Comparison of ENCODE assay signal across 14 cellular contexts in genomic region chr22:38737302-38738060, GRCh38. TPM values are rescaled to one million over a fixed set of nuclear protein-coding genes. Genes with fewer than 3 reads are reported as not detected.
DNase-seq lines count a peak whose midpoint lies in the region; ATAC-seq, FAIRE-seq and TF ChIP-seq lines count a peak whose summit lies in the region.
"Had no signal": no experiment of that assay in that cellular context is flagged by ENCODE, and none has a peak within 500 bp of the region (broad histone marks: within the 10 kb centered on the region; RNA-seq: fewer than 3 reads in every experiment).

No MANE protein-coding gene starts in this region.

- POLR2A ChIA-PET in activated CD4-positive, alpha-beta T cell treated with anti-CD3 and anti-CD28 coated beads, Interleukin-2, amount 10 ng/mL, durations not matched to agents 7 days and 5 days (lab: Charles Lee) = no interaction called here
- POLR2A ChIA-PET in H1 (lab: Charles Lee; ENCODE audit: partially characterized antibody) = interaction anchor here (0.7 to 13.2 kb wide), 5 partner anchors 11 to 114 kb away, joined by 3 to 112 read pairs (median 3); no protein-coding TSS in a partner anchor

- H3K79me1 ChIP-seq in H1 (ENCODE audit: low read depth, low read length) = no peaks in the 10 kb centered on the region

- CTCF ChIA-PET in activated CD4-positive, alpha-beta T cell treated with anti-CD3 and anti-CD28 coated beads, Interleukin-2, amount 10 ng/mL, durations not matched to agents 7 days and 5 days (lab: Charles Lee) = interaction anchor here (0.6 to 1.4 kb wide), 3 partner anchors 11 to 714 kb away, joined by 3 read pairs; partner anchors contain the start of gene GTPBP1
- CTCF ChIA-PET in H1 (lab: Charles Lee; ENCODE audit: partially characterized antibody) = interaction anchor here (8.0 to 11.1 kb wide), 3 partner anchors 11 to 27 kb away, joined by 95 to 124 read pairs (median 116); no protein-coding TSS in a partner anchor

- H3K4me1 ChIP-seq in RWPE2 (ENCODE audit: insufficient read depth, poor library complexity, severe bottlenecking) = no peaks in the 10 kb centered on the region
- no peaks in the 10 kb centered on the region for H3K4me1 ChIP-seq in H1 (replicated peaks in 1 of 4; ENCODE audit: control insufficient read depth in 3 of 4, insufficient read depth in 4 of 4, low read length in 3 of 4)

- DNase-seq in activated CD4-positive, alpha-beta T cell treated with anti-CD3 and anti-CD28 coated beads, Interleukin-2, amount 10 ng/mL, durations not matched to agents 7 days and 5 days = no peak
- DNase-seq in activated CD4-positive, alpha-beta T cell treated with anti-CD3 and anti-CD28 coated beads, Interleukin-2, amount 50 U/mL, for 4 hours = no peak
- DNase-seq in RWPE2 (ENCODE audit: low spot score) (no peak), H1 (ENCODE audit: low read depth in 1 of 2, low spot score in 2 of 2) (no peak), osteocyte (ENCODE audit: extremely low spot score, unreplicated experiment) (no peak), NAMALWA (ENCODE audit: low spot score) (no peak), NCI-H82 (lab: John Stamatoyannopoulos, UW) (no peak)
- DNase-seq: GF-D8, MM.1S, NCI-H446 treated with DMSO at 0.1 percent for 48 hours, SHP77 treated with DMSO at 0.1 percent for 48 hours had no signal

- no peak overlapping the region for H2AFZ ChIP-seq in H1 (ENCODE audit: low read length)

- H4K5ac ChIP-seq in H1 (ENCODE audit: insufficient read length, low read depth, low read length) = no peak overlapping the region

- H2BK15ac ChIP-seq in H1 (ENCODE audit: low read length) = no peak overlapping the region

- no peak overlapping the region for H3K18ac ChIP-seq in H1 (ENCODE audit: extremely low read depth, low read length)

- H3K9ac ChIP-seq in H1 (replicated peaks in 1 of 4; ENCODE audit: extremely low read depth in 1 of 4, low read depth in 3 of 4, low read length in 3 of 4) = no peak overlapping the region

- H4K91ac ChIP-seq in H1 (replicated peaks; ENCODE audit: insufficient read length, low read length) = no peak overlapping the region

- H3K14ac ChIP-seq in H1 (ENCODE audit: insufficient read length) = no peak overlapping the region

- H2BK120ac ChIP-seq in H1 (replicated peaks; ENCODE audit: low read depth, low read length) = no peak overlapping the region

- no peak overlapping the region for H3K4ac ChIP-seq in H1 (replicated peaks; ENCODE audit: insufficient read length, low read depth, low read length)

- TF ChIP-seq CTCF in RWPE2 (IDR thresholded peaks at IDR 0.05; ENCODE audit: poor library complexity, severe bottlenecking) (no peak), H1 (IDR thresholded peaks at IDR 0.05; ENCODE audit: control extremely low read depth in 1 of 3, insufficient read depth in 1 of 3, low read depth in 1 of 3, low read length in 3 of 3) (no peak), osteocyte (IDR thresholded peaks at IDR 0.05) (no peak)

- 84% methylated on average over 21 of the region's 21 CpGs; no CpG with 5 or more reads in 1 of the 2 experiments for WGBS in H1 (ENCODE audit: extremely low coverage in 1 of 2, insufficient coverage in 1 of 2, insufficient read length in 1 of 2, insufficient replicate concordance in 2 of 2, low coverage in 1 of 2, low lambda C conversion rate in 2 of 2, missing lambda C conversion rate in 1 of 2), 2 experiments

- H3K23me2 ChIP-seq in H1 (ENCODE audit: low read depth, low read length) = no peaks in the 10 kb centered on the region

- peaks cover 72% of the 10 kb centered on the region for H3K4me1 Mint-ChIP-seq in activated CD4-positive, alpha-beta T cell treated with anti-CD3 and anti-CD28 coated beads, Interleukin-2, amount 10 ng/mL, durations not matched to agents 7 days and 5 days
- peaks cover 13% of the 10 kb centered on the region for H3K4me1 Mint-ChIP-seq in osteocyte (ENCODE audit: unreplicated experiment)

- peak overlapping the region; percentile 9 for H3K27ac ChIP-seq in RWPE2 (ENCODE audit: poor library complexity, severe bottlenecking)
- H3K27ac ChIP-seq in H1 (ENCODE audit: low read depth, low read length) = no peak overlapping the region

- no peak for TF ChIP-seq EP300 in H1 (IDR thresholded peaks at IDR 0.05; ENCODE audit: borderline replicate concordance in 1 of 2, low read depth in 2 of 2, low read length in 2 of 2)

- no peak for ATAC-seq in RWPE2 (ENCODE audit: low read depth)
- ATAC-seq in GM19035 (IDR thresholded peaks at IDR 0.05; ENCODE audit: unreplicated experiment) = no peak
- ATAC-seq: WTC11 had no signal

- H3K4me3 Mint-ChIP-seq in activated CD4-positive, alpha-beta T cell treated with anti-CD3 and anti-CD28 coated beads, Interleukin-2, amount 10 ng/mL, durations not matched to agents 7 days and 5 days = peak overlapping the region; percentile 1
- no peak overlapping the region for H3K4me3 Mint-ChIP-seq in osteocyte (ENCODE audit: unreplicated experiment)
- H3K4me3 Mint-ChIP-seq: WTC11 had no signal

- no peak for TF ChIP-seq RAD21 in H1 (IDR thresholded peaks at IDR 0.05 in 1 of 2, conservative IDR thresholded peaks at IDR 0.05 in 1 of 2; ENCODE audit: low read depth in 2 of 2, low read length in 2 of 2)

- no peak overlapping the region for H3K23ac ChIP-seq in H1 (ENCODE audit: insufficient read length)

- no peak; a peak in 1 of 3 replicates for TF ChIP-seq POLR2A in H1 (IDR thresholded peaks at IDR 0.05; ENCODE audit: control extremely low read depth in 1 of 2, low read depth in 2 of 2, low read length in 2 of 2)

- no peak overlapping the region for H3K56ac ChIP-seq in H1 (replicated peaks; ENCODE audit: insufficient read length, low read depth, low read length)

- no peaks in the 10 kb centered on the region for H3K9me3 Mint-ChIP-seq in activated CD4-positive, alpha-beta T cell treated with anti-CD3 and anti-CD28 coated beads, Interleukin-2, amount 10 ng/mL, durations not matched to agents 7 days and 5 days
- no peaks in the 10 kb centered on the region for H3K9me3 Mint-ChIP-seq in osteocyte (ENCODE audit: unreplicated experiment)
- H3K9me3 Mint-ChIP-seq: WTC11 had no signal

- H2BK20ac ChIP-seq in H1 (ENCODE audit: low read length) = no peak overlapping the region

- no peaks in the 10 kb centered on the region for H3K27me3 Mint-ChIP-seq in activated CD4-positive, alpha-beta T cell treated with anti-CD3 and anti-CD28 coated beads, Interleukin-2, amount 10 ng/mL, durations not matched to agents 7 days and 5 days
- no peaks in the 10 kb centered on the region for H3K27me3 Mint-ChIP-seq in osteocyte (ENCODE audit: unreplicated experiment)

- no peaks in the 10 kb centered on the region for H3K79me2 ChIP-seq in H1 (ENCODE audit: control insufficient read depth in 1 of 2, insufficient read depth in 2 of 2, low read length in 2 of 2)

- no peak overlapping the region for H2BK5ac ChIP-seq in H1 (ENCODE audit: low read depth, low read length)

- H3K4me3 ChIP-seq in RWPE2 (ENCODE audit: severe bottlenecking) (no peak overlapping the region), H1 (ENCODE audit: extremely low read depth in 1 of 4, insufficient read depth in 2 of 4, low read depth in 3 of 4, low read length in 4 of 4) (no peak overlapping the region)

- H2AK5ac ChIP-seq in H1 (ENCODE audit: low read depth, low read length) = no peak overlapping the region

- H3K4me2 ChIP-seq in H1 (ENCODE audit: insufficient read depth in 1 of 2, low read depth in 2 of 2, low read length in 2 of 2) = no peak overlapping the region

- H3K27ac Mint-ChIP-seq in activated CD4-positive, alpha-beta T cell treated with anti-CD3 and anti-CD28 coated beads, Interleukin-2, amount 10 ng/mL, durations not matched to agents 7 days and 5 days = peak overlapping the region; percentile 85
- peak overlapping the region; percentile 48 for H3K27ac Mint-ChIP-seq in osteocyte (ENCODE audit: unreplicated experiment)
- H3K27ac Mint-ChIP-seq: WTC11 had no signal

- H3K27me3 ChIP-seq in RWPE2 (ENCODE audit: insufficient read depth, poor library complexity, severe bottlenecking) = no peaks in the 10 kb centered on the region
- no peaks in the 10 kb centered on the region for H3K27me3 ChIP-seq in H1 (replicated peaks in 1 of 4; ENCODE audit: control insufficient read depth in 3 of 4, extremely low read depth in 1 of 4, insufficient read depth in 3 of 4, low read length in 3 of 4)

- H3K9me3 ChIP-seq in RWPE2 (ENCODE audit: severe bottlenecking) (no peaks in the 10 kb centered on the region), H1 (ENCODE audit: insufficient read depth in 2 of 2, low read depth in 1 of 2, low read length in 1 of 2) (no peaks in the 10 kb centered on the region)

- peaks cover 0 to 9% of the 10 kb centered on the region in 2 experiments for H4K20me1 ChIP-seq in H1 (replicated peaks in 1 of 2; ENCODE audit: control insufficient read depth in 1 of 2, insufficient read depth in 2 of 2, low read length in 2 of 2)

- H3K36me3 ChIP-seq in RWPE2 (ENCODE audit: low read depth) (peaks cover 94% of the 10 kb centered on the region), H1 (ENCODE audit: control insufficient read depth in 2 of 4, insufficient read depth in 4 of 4, low read length in 3 of 4) (peaks cover 7 to 14% (median 9%) of the 10 kb centered on the region in 4 experiments; a peak in 6 of 8 replicates)

- no peak overlapping the region for H4K8ac ChIP-seq in H1 (ENCODE audit: extremely low read depth, insufficient read depth, low read length)

- peak overlapping the region; percentile 27; the same call in 1 of the 2 replicates for H2BK12ac ChIP-seq in H1 (ENCODE audit: low read depth, low read length)

- FAIRE-seq in H1 (lab: Jason Lieb, UNC) = no peak
- FAIRE-seq: endometrium had no signal

- H3K36me3 Mint-ChIP-seq in activated CD4-positive, alpha-beta T cell treated with anti-CD3 and anti-CD28 coated beads, Interleukin-2, amount 10 ng/mL, durations not matched to agents 7 days and 5 days (ENCODE audit: low read depth) = peaks cover 83% of the 10 kb centered on the region
- peaks cover 42% of the 10 kb centered on the region for H3K36me3 Mint-ChIP-seq in osteocyte (ENCODE audit: unreplicated experiment)

RNA-seq across cellular contexts. Expression of gene SUN2, which starts 18.3 kb away (rescaled TPM):
- total RNA-seq in activated CD4-positive, alpha-beta T cell treated with anti-CD3 and anti-CD28 coated beads, Interleukin-2, amount 10 ng/mL, durations not matched to agents 7 days and 5 days = 100 to 1,000 TPM; 582 to 702 TPM
- total RNA-seq in H1 (2021; fragmentation: NEBNext Ultra II Directional; extraction: Animal tissue kit (Norgen Biotek cat#: 25700)) = 10.5 and 11.7 TPM in 2 replicates
- 5.1 and 8.3 TPM in 2 replicates for polyA plus RNA-seq in H1 (2011; rRNA removed)
- polyA plus RNA-seq in H1 (2011; cell fraction: cytosol; rRNA removed) = 8.5 TPM
- 20.5 TPM for polyA plus RNA-seq in H1 (2011; cell fraction: nucleus; rRNA removed)
- 12.3 to 22.3 TPM (median 17.1 TPM) in 4 replicates for polyA plus RNA-seq in H1 (2012, experiment 1 of 2)
- 9.0 TPM for polyA plus RNA-seq in H1 (2012, experiment 2 of 2)
- 11.5 TPM for polyA plus RNA-seq in H1 (2013, experiment 1 of 2)
- polyA plus RNA-seq in H1 (2013, experiment 2 of 2) = 10.8 TPM
- 9.8 and 10.0 TPM in 2 replicates for polyA minus RNA-seq in H1 (2011; rRNA and poly(A)+ RNA removed)
- 13.1 TPM for polyA minus RNA-seq in H1 (2011; cell fraction: cytosol; rRNA and poly(A)+ RNA removed)
- polyA minus RNA-seq in H1 (2011; cell fraction: nucleus; rRNA and poly(A)+ RNA removed) = 14.1 TPM
- 148 and 151 TPM in 2 replicates for total RNA-seq in osteocyte

RNA-seq across cellular contexts. Expression of gene GTPBP1, which starts 31.7 kb away (rescaled TPM):
- 10 to 100 TPM; 68.5 to 77.1 TPM for total RNA-seq in activated CD4-positive, alpha-beta T cell treated with anti-CD3 and anti-CD28 coated beads, Interleukin-2, amount 10 ng/mL, durations not matched to agents 7 days and 5 days
- total RNA-seq in H1 (2021; fragmentation: NEBNext Ultra II Directional; extraction: Animal tissue kit (Norgen Biotek cat#: 25700)) = 91.8 and 92.0 TPM in 2 replicates
- 53.1 and 80.2 TPM in 2 replicates for polyA plus RNA-seq in H1 (2011; rRNA removed)
- 59.3 TPM for polyA plus RNA-seq in H1 (2011; cell fraction: cytosol; rRNA removed)
- polyA plus RNA-seq in H1 (2011; cell fraction: nucleus; rRNA removed) = 134 TPM
- 62.3 to 74.8 TPM (median 66.2 TPM) in 4 replicates for polyA plus RNA-seq in H1 (2012, experiment 1 of 2)
- 44.7 TPM for polyA plus RNA-seq in H1 (2012, experiment 2 of 2)
- polyA plus RNA-seq in H1 (2013, experiment 1 of 2) = 33.8 TPM
- 33.3 TPM for polyA plus RNA-seq in H1 (2013, experiment 2 of 2)
- polyA minus RNA-seq in H1 (2011; rRNA and poly(A)+ RNA removed) = 87.5 and 119 TPM in 2 replicates
- polyA minus RNA-seq in H1 (2011; cell fraction: cytosol; rRNA and poly(A)+ RNA removed) = 50.9 TPM
- 111 TPM for polyA minus RNA-seq in H1 (2011; cell fraction: nucleus; rRNA and poly(A)+ RNA removed)
- 67.4 and 68.8 TPM in 2 replicates for total RNA-seq in osteocyte

RNA-seq across cellular contexts. Expression of gene JOSD1, which starts 36.7 kb away (rescaled TPM):
- total RNA-seq in activated CD4-positive, alpha-beta T cell treated with anti-CD3 and anti-CD28 coated beads, Interleukin-2, amount 10 ng/mL, durations not matched to agents 7 days and 5 days = 10 to 100 TPM; 56.4 to 61.8 TPM
- 20.2 and 21.3 TPM in 2 replicates for total RNA-seq in H1 (2021; fragmentation: NEBNext Ultra II Directional; extraction: Animal tissue kit (Norgen Biotek cat#: 25700))
- polyA plus RNA-seq in H1 (2011; rRNA removed) = 16.7 and 18.4 TPM in 2 replicates
- polyA plus RNA-seq in H1 (2011; cell fraction: cytosol; rRNA removed) = 18.1 TPM
- polyA plus RNA-seq in H1 (2011; cell fraction: nucleus; rRNA removed) = 18.8 TPM
- 14.7 to 20.6 TPM (median 17.3 TPM) in 4 replicates for polyA plus RNA-seq in H1 (2012, experiment 1 of 2)
- polyA plus RNA-seq in H1 (2012, experiment 2 of 2) = 10.8 TPM
- 12.2 TPM for polyA plus RNA-seq in H1 (2013, experiment 1 of 2)
- polyA plus RNA-seq in H1 (2013, experiment 2 of 2) = 12.1 TPM
- 20.8 and 22.0 TPM in 2 replicates for polyA minus RNA-seq in H1 (2011; rRNA and poly(A)+ RNA removed)
- polyA minus RNA-seq in H1 (2011; cell fraction: cytosol; rRNA and poly(A)+ RNA removed) = 14.9 TPM
- polyA minus RNA-seq in H1 (2011; cell fraction: nucleus; rRNA and poly(A)+ RNA removed) = 14.4 TPM
- 78.6 and 85.5 TPM in 2 replicates for total RNA-seq in osteocyte

RNA-seq across cellular contexts. Expression of gene TOMM22, which starts 55.7 kb away (rescaled TPM):
- total RNA-seq in activated CD4-positive, alpha-beta T cell treated with anti-CD3 and anti-CD28 coated beads, Interleukin-2, amount 10 ng/mL, durations not matched to agents 7 days and 5 days = 10 to 100 TPM; 83.0 to 88.9 TPM
- total RNA-seq in H1 (2021; fragmentation: NEBNext Ultra II Directional; extraction: Animal tissue kit (Norgen Biotek cat#: 25700)) = 125 and 138 TPM in 2 replicates
- 47.8 and 84.0 TPM in 2 replicates for polyA plus RNA-seq in H1 (2011; rRNA removed)
- 63.2 TPM for polyA plus RNA-seq in H1 (2011; cell fraction: cytosol; rRNA removed)
- polyA plus RNA-seq in H1 (2011; cell fraction: nucleus; rRNA removed) = 17.1 TPM
- 77.4 to 87.4 TPM (median 84.9 TPM) in 4 replicates for polyA plus RNA-seq in H1 (2012, experiment 1 of 2)
- 75.9 TPM for polyA plus RNA-seq in H1 (2012, experiment 2 of 2)
- 66.9 TPM for polyA plus RNA-seq in H1 (2013, experiment 1 of 2)
- 65.9 TPM for polyA plus RNA-seq in H1 (2013, experiment 2 of 2)
- 41.5 and 41.9 TPM in 2 replicates for polyA minus RNA-seq in H1 (2011; rRNA and poly(A)+ RNA removed)
- 31.0 TPM for polyA minus RNA-seq in H1 (2011; cell fraction: cytosol; rRNA and poly(A)+ RNA removed)
- polyA minus RNA-seq in H1 (2011; cell fraction: nucleus; rRNA and poly(A)+ RNA removed) = 14.7 TPM
- 60.7 and 61.0 TPM in 2 replicates for total RNA-seq in osteocyte

RNA-seq across cellular contexts. Expression of gene DNAL4, which starts 56.5 kb away (rescaled TPM):
- total RNA-seq in activated CD4-positive, alpha-beta T cell treated with anti-CD3 and anti-CD28 coated beads, Interleukin-2, amount 10 ng/mL, durations not matched to agents 7 days and 5 days = 10 to 100 TPM in 1 of 2 experiments, 1 to 10 TPM in 1; 7.9 to 10.2 TPM
- total RNA-seq in H1 (2021; fragmentation: NEBNext Ultra II Directional; extraction: Animal tissue kit (Norgen Biotek cat#: 25700)) = 7.8 and 8.8 TPM in 2 replicates
- 14.0 and 23.4 TPM in 2 replicates for polyA plus RNA-seq in H1 (2011; rRNA removed)
- polyA plus RNA-seq in H1 (2011; cell fraction: cytosol; rRNA removed) = 17.7 TPM
- 17.5 TPM for polyA plus RNA-seq in H1 (2011; cell fraction: nucleus; rRNA removed)
- 7.9 to 11.2 TPM (median 10.6 TPM) in 4 replicates for polyA plus RNA-seq in H1 (2012, experiment 1 of 2)
- polyA plus RNA-seq in H1 (2012, experiment 2 of 2) = 12.6 TPM
- polyA plus RNA-seq in H1 (2013, experiment 1 of 2) = 7.5 TPM
- polyA plus RNA-seq in H1 (2013, experiment 2 of 2) = 8.2 TPM
- 6.9 and 7.1 TPM in 2 replicates for polyA minus RNA-seq in H1 (2011; rRNA and poly(A)+ RNA removed)
- 5.4 TPM for polyA minus RNA-seq in H1 (2011; cell fraction: cytosol; rRNA and poly(A)+ RNA removed)
- 2.5 TPM for polyA minus RNA-seq in H1 (2011; cell fraction: nucleus; rRNA and poly(A)+ RNA removed)
- total RNA-seq in osteocyte = 16.4 and 17.0 TPM in 2 replicates

Comparison
In these comparisons a context has a peak if more than half of its experiments do, and no peak if none do; other contexts are left out.
1. RNA of gene SUN2, which starts 18.3 kb away (total RNA-seq): 582 to 702 TPM in activated CD4-positive, alpha-beta T cell treated with anti-CD3 and anti-CD28 coated beads, Interleukin-2, amount 10 ng/mL, durations not matched to agents 7 days and 5 days and 148 to 151 TPM in osteocyte; 10.5 to 11.7 TPM in H1; every median in the first group is over 10 times any median in the second.